21 cellular contexts compared by ENCODE assay signal in genomic region chr16:24328835-24329418, GRCh38.
"Had no signal": no experiment of that assay in that cellular context is flagged by ENCODE, and none has a peak within 500 bp of the region (broad histone marks: within the 10 kb centered on the region; RNA-seq: fewer than 3 reads in every experiment).

No MANE protein-coding gene starts in this region.

- H3K27me3 ChIP-seq: right lobe of liver, tibial nerve had no signal

- H3K4me1 ChIP-seq: esophagus muscularis mucosa, right lobe of liver, tibial nerve had no signal

- H3K27ac Mint-ChIP-seq: activated B cell treated with CpG ODN at 0.5 μM for 24 hours; activated CD4-positive, alpha-beta T cell treated with anti-CD3 and anti-CD28 coated beads for 36 hours; activated naive CD8-positive, alpha-beta T cell treated with anti-CD3 and anti-CD28 coated beads for 36 hours; natural killer cell; stimulated activated effector memory CD8-positive, alpha-beta T cell treated with anti-CD3 and anti-CD28 coated beads, Interleukin-12 subunit alpha, Interleukin-12 subunit beta, amount 100 ng/mL, for 72 hours; stimulated activated naive CD8-positive, alpha-beta T cell treated with anti-CD3 and anti-CD28 coated beads, Interleukin-15, amount 100 ng/mL, for 72 hours had no signal

- H3K9me3 Mint-ChIP-seq: activated B cell treated with CpG ODN at 0.5 μM for 24 hours; activated naive CD8-positive, alpha-beta T cell treated with anti-CD3 and anti-CD28 coated beads for 36 hours; natural killer cell; stimulated activated effector memory CD8-positive, alpha-beta T cell treated with anti-CD3 and anti-CD28 coated beads, Interleukin-12 subunit alpha, Interleukin-12 subunit beta, amount 100 ng/mL, for 72 hours; stimulated activated naive CD8-positive, alpha-beta T cell treated with anti-CD3 and anti-CD28 coated beads, Interleukin-15, amount 100 ng/mL, for 72 hours had no signal

- DNase-seq: activated B cell treated with CpG ODN at 0.5 μM for 24 hours; activated CD4-positive, alpha-beta T cell treated with anti-CD3 and anti-CD28 coated beads for 36 hours; activated CD4-positive, alpha-beta T cell treated with anti-CD3 and anti-CD28 coated beads, Interleukin-2, amount 50 U/mL, for 48 hours; activated naive CD4-positive, alpha-beta T cell treated with Interleukin-2 at 50 U/mL for 16 hours; activated naive CD8-positive, alpha-beta T cell treated with anti-CD3 and anti-CD28 coated beads for 36 hours; activated T-cell treated with anti-CD3 and anti-CD28 coated beads, Interleukin-2, amount 50 U/mL, for 48 hours; cerebellar nuclear complex; midbrain; natural killer cell; occipital lobe; right lobe of liver; stimulated activated CD4-positive, alpha-beta T cell treated with anti-CD3 and anti-CD28 coated beads, Interleukin-2, amount 100 ng/mL, for 24 hours; stimulated activated naive CD8-positive, alpha-beta T cell treated with anti-CD3 and anti-CD28 coated beads, Interleukin-15, amount 100 ng/mL, for 72 hours had no signal

- H3K4me1 Mint-ChIP-seq: activated B cell treated with CpG ODN at 0.5 μM for 24 hours; activated CD4-positive, alpha-beta T cell treated with anti-CD3 and anti-CD28 coated beads for 36 hours; activated naive CD8-positive, alpha-beta T cell treated with anti-CD3 and anti-CD28 coated beads for 36 hours; natural killer cell; stimulated activated effector memory CD8-positive, alpha-beta T cell treated with anti-CD3 and anti-CD28 coated beads, Interleukin-12 subunit alpha, Interleukin-12 subunit beta, amount 100 ng/mL, for 72 hours; stimulated activated naive CD8-positive, alpha-beta T cell treated with anti-CD3 and anti-CD28 coated beads, Interleukin-15, amount 100 ng/mL, for 72 hours had no signal

- H3K27ac ChIP-seq: coronary artery, esophagus muscularis mucosa, right lobe of liver, skin epidermis, tibial nerve had no signal

- FAIRE-seq: bronchial epithelial cell, frontal cortex, urothelium cell line had no signal

- H3K36me3 ChIP-seq: esophagus muscularis mucosa, right lobe of liver, tibial nerve had no signal

- ATAC-seq: activated CD4-positive, alpha-beta T cell treated with anti-CD3 and anti-CD28 coated beads for 36 hours; natural killer cell; right lobe of liver; stimulated activated effector memory CD8-positive, alpha-beta T cell treated with anti-CD3 and anti-CD28 coated beads, Interleukin-12 subunit alpha, Interleukin-12 subunit beta, amount 100 ng/mL, for 72 hours; stimulated activated naive CD8-positive, alpha-beta T cell treated with anti-CD3 and anti-CD28 coated beads, Interleukin-15, amount 100 ng/mL, for 72 hours had no signal

- H3K9me3 ChIP-seq: esophagus muscularis mucosa, right lobe of liver, tibial nerve had no signal

- H3K36me3 Mint-ChIP-seq: activated naive CD8-positive, alpha-beta T cell treated with anti-CD3 and anti-CD28 coated beads for 36 hours; natural killer cell; stimulated activated effector memory CD8-positive, alpha-beta T cell treated with anti-CD3 and anti-CD28 coated beads, Interleukin-12 subunit alpha, Interleukin-12 subunit beta, amount 100 ng/mL, for 72 hours had no signal

- H3K4me3 ChIP-seq: coronary artery, esophagus muscularis mucosa, right lobe of liver, skin epidermis, tibial nerve had no signal

- H3K4me3 Mint-ChIP-seq: activated B cell treated with CpG ODN at 0.5 μM for 24 hours; activated CD4-positive, alpha-beta T cell treated with anti-CD3 and anti-CD28 coated beads for 36 hours; activated naive CD8-positive, alpha-beta T cell treated with anti-CD3 and anti-CD28 coated beads for 36 hours; natural killer cell; stimulated activated effector memory CD8-positive, alpha-beta T cell treated with anti-CD3 and anti-CD28 coated beads, Interleukin-12 subunit alpha, Interleukin-12 subunit beta, amount 100 ng/mL, for 72 hours; stimulated activated naive CD8-positive, alpha-beta T cell treated with anti-CD3 and anti-CD28 coated beads, Interleukin-15, amount 100 ng/mL, for 72 hours had no signal
